Comparison of ENCODE assay signal across 1 cellular context in genomic region chr7:150402671-150403321, GRCh38.
TF ChIP-seq lines count a peak whose summit lies in the region.

No MANE protein-coding gene starts in this region.

TF ChIP-seq in HepG2, 621 proteins besides CTCF, POLR2A, EP300 and RAD21 (continued from another document and continues in another):
- TF ChIP-seq ZBTB33 (CRISPR knock-in tag; IDR thresholded peaks at IDR 0.05) (no peak), PATZ1 (CRISPR knock-in tag; IDR thresholded peaks at IDR 0.05) (no peak), RCOR2 (CRISPR knock-in tag; IDR thresholded peaks at IDR 0.05) (no peak), HNRNPH1 (optimal IDR thresholded peaks at IDR 0.05; ENCODE audit: low read depth, low read length) (no peak), NFE2L2 (IDR thresholded peaks at IDR 0.05; ENCODE audit: low read length) (no peak), PITX1 (CRISPR knock-in tag; IDR thresholded peaks at IDR 0.05) (no peak), ZZZ3 (CRISPR knock-in tag; IDR thresholded peaks at IDR 0.05; ENCODE audit: borderline replicate concordance) (no peak), HNF4A (CRISPR knock-in tag; IDR thresholded peaks at IDR 0.05) (peak; percentile 92), XRCC5 (optimal IDR thresholded peaks at IDR 0.05; ENCODE audit: low read length) (peak; percentile 63), TEF (CRISPR knock-in tag; IDR thresholded peaks at IDR 0.05) (no peak), NRL (CRISPR knock-in tag; IDR thresholded peaks at IDR 0.05; ENCODE audit: borderline replicate concordance) (0 out of 2 replicates have a peak, but pooled peaks have one; percentile 30), YEATS2 (CRISPR knock-in tag; IDR thresholded peaks at IDR 0.05; ENCODE audit: borderline replicate concordance) (no peak), MBNL3 (CRISPR knock-in tag; conservative IDR thresholded peaks at IDR 0.05) (no peak), FOXP1 (IDR thresholded peaks at IDR 0.05) (no peak), FOXP1 (CRISPR knock-in tag; IDR thresholded peaks at IDR 0.05) (no peak), GABPB1 (CRISPR knock-in tag; IDR thresholded peaks at IDR 0.05) (no peak), HNF4G (IDR thresholded peaks at IDR 0.05; ENCODE audit: borderline replicate concordance, low read depth, low read length) (peak; percentile 70; the same call in 1 of the 2 replicates), HNF4G (CRISPR knock-in tag; IDR thresholded peaks at IDR 0.05; ENCODE audit: borderline replicate concordance, low read depth) (peak; percentile 41; the same call in 1 of the 2 replicates), RFX1 (IDR thresholded peaks at IDR 0.05) (no peak), GFI1 (CRISPR knock-in tag; IDR thresholded peaks at IDR 0.05; ENCODE audit: borderline replicate concordance) (no peak), ZNF777 (CRISPR knock-in tag; IDR thresholded peaks at IDR 0.05) (no peak), ZNF644 (CRISPR knock-in tag; IDR thresholded peaks at IDR 0.05; ENCODE audit: low read depth) (peak; percentile 97), GATAD2A (CRISPR knock-in tag; IDR thresholded peaks at IDR 0.05) (peak; percentile 54), MYC (CRISPR knock-in tag; IDR thresholded peaks at IDR 0.05; ENCODE audit: borderline replicate concordance) (peak; percentile 45; the same call in 1 of the 2 replicates), BORCS8-MEF2B (CRISPR knock-in tag; IDR thresholded peaks at IDR 0.05) (no peak), KLF13 (CRISPR knock-in tag; IDR thresholded peaks at IDR 0.05) (no peak), ZFX (CRISPR knock-in tag; IDR thresholded peaks at IDR 0.05; ENCODE audit: low read depth) (peak; percentile 47; the same call in 1 of the 2 replicates), KAT2B (IDR thresholded peaks at IDR 0.05; ENCODE audit: borderline replicate concordance, low read depth, low read length) (no peak), HOMEZ (CRISPR knock-in tag; IDR thresholded peaks at IDR 0.05; ENCODE audit: low read depth) (no peak), ZNF414 (CRISPR knock-in tag; IDR thresholded peaks at IDR 0.05) (no peak), ADNP (CRISPR knock-in tag; IDR thresholded peaks at IDR 0.05) (no peak), ZFP91 (CRISPR knock-in tag; IDR thresholded peaks at IDR 0.05; ENCODE audit: borderline replicate concordance) (peak; percentile 58; the same call in 1 of the 2 replicates), ZBTB1 (CRISPR knock-in tag; IDR thresholded peaks at IDR 0.05; ENCODE audit: borderline replicate concordance) (no peak), CHD4 (IDR thresholded peaks at IDR 0.05; ENCODE audit: borderline replicate concordance, low read length) (peak; percentile 32; the same call in 1 of the 2 replicates), FIP1L1 (IDR thresholded peaks at IDR 0.05; ENCODE audit: borderline replicate concordance, insufficient read depth, low read depth, low read length) (no peak), ZNF484 (CRISPR knock-in tag; IDR thresholded peaks at IDR 0.05; ENCODE audit: borderline replicate concordance, low read depth) (no peak), ZNF572 (CRISPR knock-in tag; IDR thresholded peaks at IDR 0.05) (no peak), SPEN (CRISPR knock-in tag; IDR thresholded peaks at IDR 0.05; ENCODE audit: low read depth) (no peak), RARG (CRISPR knock-in tag; IDR thresholded peaks at IDR 0.05; ENCODE audit: low read depth) (no peak), HDAC1 (CRISPR knock-in tag; IDR thresholded peaks at IDR 0.05) (no peak), TGIF2 (CRISPR knock-in tag; IDR thresholded peaks at IDR 0.05) (no peak), IRF2 (CRISPR knock-in tag; IDR thresholded peaks at IDR 0.05) (no peak), HIC2 (CRISPR knock-in tag; IDR thresholded peaks at IDR 0.05; ENCODE audit: low read depth) (peak; percentile 89), DRAP1 (CRISPR knock-in tag; IDR thresholded peaks at IDR 0.05) (no peak), ZNF615 (CRISPR knock-in tag; IDR thresholded peaks at IDR 0.05; ENCODE audit: borderline replicate concordance) (no peak), TRIM24 (CRISPR knock-in tag; IDR thresholded peaks at IDR 0.05) (no peak), ZNF609 (CRISPR knock-in tag; IDR thresholded peaks at IDR 0.05; ENCODE audit: borderline replicate concordance) (no peak), ZNF292 (CRISPR knock-in tag; IDR thresholded peaks at IDR 0.05; ENCODE audit: borderline replicate concordance, low read depth) (0 out of 2 replicates have a peak, but pooled peaks have one; percentile 42)
